Comparison of ENCODE assay signal across 30 cellular contexts in the genomic region with DNA sequence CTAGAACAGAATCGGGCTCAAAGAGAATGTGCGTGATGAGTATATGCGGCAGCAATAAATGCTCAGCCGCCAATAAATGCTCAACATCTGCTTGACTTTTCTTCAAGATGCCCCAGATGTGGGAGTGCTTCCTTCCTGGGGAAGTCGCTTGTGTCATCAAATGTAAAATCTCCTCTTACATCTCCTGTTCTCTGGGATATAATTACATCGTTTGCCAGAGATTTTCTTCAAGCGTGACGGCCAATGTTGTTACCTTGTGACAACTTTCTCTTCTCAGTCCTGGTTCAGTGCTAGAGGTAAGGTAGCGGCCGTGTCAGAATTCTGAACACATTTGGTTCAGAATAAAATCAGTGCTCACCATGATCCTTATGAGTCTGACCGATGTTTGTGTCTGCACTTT.
"Had no signal": no experiment of that assay in that cellular context is flagged by ENCODE, and none has a peak within 500 bp of the region (broad histone marks: within the 10 kb centered on the region; RNA-seq: fewer than 3 reads in every experiment).

No MANE protein-coding gene starts in this region.

- DNase-seq: activated B cell treated with CpG ODN at 0.5 μM for 24 hours; activated CD4-positive, alpha-beta T cell treated with anti-CD3 and anti-CD28 coated beads for 4 hours; activated CD4-positive, alpha-beta T cell treated with anti-CD3 and anti-CD28 coated beads, Interleukin-2, amount 50 U/mL, for 4 hours; activated CD4-positive, CD25-positive, alpha-beta regulatory T cell treated with anti-CD3 and anti-CD28 coated beads, Interleukin-2, amount 50 U/mL, for 72 hours; activated CD8-positive, alpha-beta T cell treated with anti-CD3 and anti-CD28 coated beads for 36 hours; activated effector memory CD4-positive, alpha-beta T cell treated with anti-CD3 and anti-CD28 coated beads, Interleukin-2, amount 50 U/mL, for 16 hours; activated naive CD4-positive, alpha-beta T cell; activated naive CD4-positive, alpha-beta T cell treated with anti-CD3 and anti-CD28 coated beads, Interleukin-2, amount 50 U/mL, for 16 hours; activated naive CD8-positive, alpha-beta T cell treated with anti-CD3 and anti-CD28 coated beads for 36 hours; activated T-cell treated with anti-CD3 and anti-CD28 coated beads for 4 hours; activated T-cell treated with anti-CD3 and anti-CD28 coated beads, Interleukin-2, amount 50 U/mL, for 48 hours; amniotic stem cell; aorta; brain microvascular endothelial cell; central memory CD4-positive, alpha-beta T cell; NCI-H1092 treated with DMSO at 0.1 percent for 48 hours; NCI-H1417 treated with DMSO at 0.1 percent for 48 hours; NCI-H187 treated with DMSO at 0.1 percent for 48 hours; NCI-H2081; NCI-H345; NCI-H524 treated with DMSO at 0.1 percent for 48 hours; RPMI8226; SIG-M5; SW 1271; T-helper 1 cell; T-helper 2 cell; T-helper 9 cell had no signal

- ATAC-seq: activated CD8-positive, alpha-beta T cell treated with anti-CD3 and anti-CD28 coated beads for 36 hours; Panc1 had no signal

- H3K27ac Mint-ChIP-seq: activated B cell treated with CpG ODN at 0.5 μM for 24 hours; activated CD8-positive, alpha-beta T cell treated with anti-CD3 and anti-CD28 coated beads for 36 hours; activated naive CD8-positive, alpha-beta T cell treated with anti-CD3 and anti-CD28 coated beads for 36 hours had no signal

- H3K4me3 Mint-ChIP-seq: activated B cell treated with CpG ODN at 0.5 μM for 24 hours; activated CD8-positive, alpha-beta T cell treated with anti-CD3 and anti-CD28 coated beads for 36 hours; activated naive CD8-positive, alpha-beta T cell treated with anti-CD3 and anti-CD28 coated beads for 36 hours had no signal

- H3K4me1 Mint-ChIP-seq: activated B cell treated with CpG ODN at 0.5 μM for 24 hours had no signal

- H3K4me2 ChIP-seq: KMS-11 had no signal

- H3K9ac ChIP-seq: KMS-11 had no signal

- H3K27ac ChIP-seq: brain microvascular endothelial cell, KMS-11, VCaP had no signal

- H3K36me3 ChIP-seq: brain microvascular endothelial cell had no signal

- H3K27me3 ChIP-seq: brain microvascular endothelial cell had no signal

- H3K9me3 Mint-ChIP-seq: activated naive CD8-positive, alpha-beta T cell treated with anti-CD3 and anti-CD28 coated beads for 36 hours had no signal

- H3K27me3 Mint-ChIP-seq: activated B cell treated with CpG ODN at 0.5 μM for 24 hours; activated CD8-positive, alpha-beta T cell treated with anti-CD3 and anti-CD28 coated beads for 36 hours; activated naive CD8-positive, alpha-beta T cell treated with anti-CD3 and anti-CD28 coated beads for 36 hours had no signal
